22 cellular contexts compared by ENCODE assay signal in genomic region chr18:27331606-27332005, GRCh38.
DNase-seq lines count a peak whose midpoint lies in the region; ATAC-seq, FAIRE-seq and TF ChIP-seq lines count a peak whose summit lies in the region.
"Had no signal": no experiment of that assay in that cellular context is flagged by ENCODE, and none has a peak within 500 bp of the region (broad histone marks: within the 10 kb centered on the region; RNA-seq: fewer than 3 reads in every experiment).

No MANE protein-coding gene starts in this region.

- H3K56ac ChIP-seq in IMR-90 (ENCODE audit: extremely low read depth, insufficient read depth, low read length) (no peak overlapping the region), H1 (replicated peaks; ENCODE audit: insufficient read length, low read depth, low read length) (no peak overlapping the region)

- no peak overlapping the region for H4K8ac ChIP-seq in IMR-90 (ENCODE audit: low read depth in 2 of 2, low read length in 2 of 2)
- no peak overlapping the region for H4K8ac ChIP-seq in H1 (ENCODE audit: extremely low read depth, insufficient read depth, low read length)

- H2BK20ac ChIP-seq in IMR-90 (ENCODE audit: low read depth, low read length) = no peak overlapping the region
- no peak overlapping the region for H2BK20ac ChIP-seq in H1 (ENCODE audit: low read length)

- H2BK120ac ChIP-seq in IMR-90 (ENCODE audit: low read depth, low read length) (no peak overlapping the region), H1 (replicated peaks; ENCODE audit: low read depth, low read length) (no peak overlapping the region)

- no peaks in the 10 kb centered on the region for H3K79me2 ChIP-seq in H1 (ENCODE audit: control insufficient read depth in 1 of 2, insufficient read depth in 2 of 2, low read length in 2 of 2)

- H2AK5ac ChIP-seq in IMR-90 (ENCODE audit: low read depth, low read length) (no peak overlapping the region), H1 (ENCODE audit: low read depth, low read length) (no peak overlapping the region)

- H4K5ac ChIP-seq in IMR-90 (ENCODE audit: low read depth, low read length) = no peak overlapping the region
- no peak overlapping the region for H4K5ac ChIP-seq in H1 (ENCODE audit: insufficient read length, low read depth, low read length)

- no CpG with 5 or more reads among the region's 1 CpG for WGBS in IMR-90 (ENCODE audit: extremely low coverage in 2 of 2, insufficient read length in 1 of 2), 2 experiments
- WGBS in H1 (ENCODE audit: extremely low coverage in 1 of 2, insufficient coverage in 1 of 2, insufficient read length in 1 of 2, insufficient replicate concordance in 2 of 2, low coverage in 1 of 2, low lambda C conversion rate in 2 of 2, missing lambda C conversion rate in 1 of 2), 2 experiments = 80% methylated on average over 1 of the region's 1 CpG; no CpG with 5 or more reads in 1 of the 2 experiments

- in situ Hi-C loops in IMR-90 (cut with MboI; ENCODE audit: low sequenced_read_pairs) = no loop called here

- H3K23ac ChIP-seq in IMR-90 (ENCODE audit: low read depth, low read length) (no peak overlapping the region), H1 (ENCODE audit: insufficient read length) (no peak overlapping the region)

- H4K91ac ChIP-seq in IMR-90 (ENCODE audit: insufficient read depth, low read depth, low read length) (no peak overlapping the region), H1 (replicated peaks; ENCODE audit: insufficient read length, low read length) (no peak overlapping the region)

- H2AK9ac ChIP-seq in IMR-90 (replicated peaks; ENCODE audit: low read depth, low read length, poor library complexity) = no peak overlapping the region

- DNase-seq in D721Med (ENCODE audit: insufficient read length, low spot score) (no peak), IMR-90 (no peak), H1 (ENCODE audit: low read depth in 1 of 2, low spot score in 2 of 2) (no peak), kidney glomerular epithelial cell (lab: John Stamatoyannopoulos, UW) (no peak), DMS53 (lab: John Stamatoyannopoulos, UW) (no peak)
- DNase-seq: 8988T; ACHN; BE2C; C1 segment of cervical spinal cord; CD4-positive, alpha-beta memory T cell; CD4-positive, CD25-positive, alpha-beta regulatory T cell; CD8-positive, alpha-beta memory T cell; COR-L47; DMS79; DND-41; EL; GDM1 had no signal

- H3K4me1 ChIP-seq in IMR-90 (ENCODE audit: control insufficient read depth, insufficient read depth, low read length) (no peaks in the 10 kb centered on the region), H1 (replicated peaks in 1 of 4; ENCODE audit: control insufficient read depth in 3 of 4, insufficient read depth in 4 of 4, low read length in 3 of 4) (no peaks in the 10 kb centered on the region)
- H3K4me1 ChIP-seq: BE2C, BLaER1 had no signal

- H2AFZ ChIP-seq in IMR-90 (replicated peaks; ENCODE audit: low read length, poor library complexity) (no peak overlapping the region), H1 (ENCODE audit: low read length) (no peak overlapping the region)

- no peak overlapping the region for H2BK5ac ChIP-seq in IMR-90 (ENCODE audit: low read depth, low read length, poor library complexity, severe bottlenecking)
- H2BK5ac ChIP-seq in H1 (ENCODE audit: low read depth, low read length) = no peak overlapping the region

- H3K79me1 ChIP-seq in IMR-90 (ENCODE audit: low read depth in 1 of 2, low read length in 2 of 2) = no peaks in the 10 kb centered on the region
- H3K79me1 ChIP-seq in H1 (ENCODE audit: low read depth, low read length) = no peaks in the 10 kb centered on the region

- no TSS peak for BruUV-seq in IMR-90 (replicated peaks; lab: Mats Ljungman, UMichigan)

- intact Hi-C loops in IMR-90 (cut with micrococcal nuclease) = no loop called here

- H3K36me3 ChIP-seq in IMR-90 (ENCODE audit: control insufficient read depth, insufficient read depth, low read length) = no peaks in the 10 kb centered on the region
- no peaks in the 10 kb centered on the region for H3K36me3 ChIP-seq in H1 (ENCODE audit: control insufficient read depth in 2 of 4, insufficient read depth in 4 of 4, low read length in 3 of 4)
- H3K36me3 ChIP-seq: BE2C, BLaER1 had no signal

- no peak for TF ChIP-seq RAD21 in IMR-90 (IDR thresholded peaks at IDR 0.05; ENCODE audit: low read length)
- no peak for TF ChIP-seq RAD21 in H1 (IDR thresholded peaks at IDR 0.05 in 1 of 2, conservative IDR thresholded peaks at IDR 0.05 in 1 of 2; ENCODE audit: low read depth in 2 of 2, low read length in 2 of 2)

- no peak for TF ChIP-seq EP300 in H1 (IDR thresholded peaks at IDR 0.05; ENCODE audit: borderline replicate concordance in 1 of 2, low read depth in 2 of 2, low read length in 2 of 2)

- POLR2A ChIA-PET in IMR-90 (lab: Charles Lee; ENCODE audit: unreplicated experiment) (no interaction called here), H1 (lab: Charles Lee; ENCODE audit: partially characterized antibody) (no interaction called here)

- H3K4me3 ChIP-seq in IMR-90 (ENCODE audit: insufficient read depth, low read depth, low read length) (no peak overlapping the region), H1 (ENCODE audit: extremely low read depth in 1 of 4, insufficient read depth in 2 of 4, low read depth in 3 of 4, low read length in 4 of 4) (no peak overlapping the region)
- H3K4me3 ChIP-seq: BLaER1, GM12878 had no signal

- H3K18ac ChIP-seq in IMR-90 (ENCODE audit: low read depth, low read length) (no peak overlapping the region), H1 (ENCODE audit: extremely low read depth, low read length) (no peak overlapping the region)

- no peaks in the 10 kb centered on the region for H3K9me1 ChIP-seq in IMR-90 (ENCODE audit: insufficient read depth, low read length)

- H3K4me2 ChIP-seq in IMR-90 (ENCODE audit: low read depth, low read length) = no peak overlapping the region
- no peak overlapping the region for H3K4me2 ChIP-seq in H1 (ENCODE audit: insufficient read depth in 1 of 2, low read depth in 2 of 2, low read length in 2 of 2)
- H3K4me2 ChIP-seq: BLaER1 had no signal

- H3K14ac ChIP-seq in IMR-90 (replicated peaks; ENCODE audit: low read depth, low read length) (no peak overlapping the region), H1 (ENCODE audit: insufficient read length) (no peak overlapping the region)

- no peak for ATAC-seq in IMR-90 (ENCODE audit: low read depth)
- ATAC-seq: GM12878 had no signal

- CTCF ChIA-PET in IMR-90 (lab: Yijun Ruan, JAX) (interaction anchor here (0.6 kb wide), 1 partner anchor 146 kb away, joined by 3 read pairs; no protein-coding TSS in a partner anchor), H1 (lab: Charles Lee; ENCODE audit: partially characterized antibody) (no interaction called here)

- no peak overlapping the region for H2BK15ac ChIP-seq in IMR-90 (ENCODE audit: low read depth, low read length)
- no peak overlapping the region for H2BK15ac ChIP-seq in H1 (ENCODE audit: low read length)

- no peaks in the 10 kb centered on the region for H4K20me1 ChIP-seq in IMR-90 (ENCODE audit: insufficient read depth, low read length)
- H4K20me1 ChIP-seq in H1 (replicated peaks in 1 of 2; ENCODE audit: control insufficient read depth in 1 of 2, insufficient read depth in 2 of 2, low read length in 2 of 2) = no peaks in the 10 kb centered on the region
- H4K20me1 ChIP-seq: BLaER1 had no signal

- H3K9me3 ChIP-seq in IMR-90 (ENCODE audit: control insufficient read depth, insufficient read depth, low read length) (0 out of 2 replicates have a peak, but pooled peaks cover 2% of the 10 kb centered on the region), H1 (ENCODE audit: insufficient read depth in 2 of 2, low read depth in 1 of 2, low read length in 1 of 2) (no peaks in the 10 kb centered on the region)
- H3K9me3 ChIP-seq: BE2C, BLaER1 had no signal

- H3K23me2 ChIP-seq in H1 (ENCODE audit: low read depth, low read length) = no peaks in the 10 kb centered on the region

- H3K4ac ChIP-seq in IMR-90 (ENCODE audit: low read depth, low read length) (no peak overlapping the region), H1 (replicated peaks; ENCODE audit: insufficient read length, low read depth, low read length) (no peak overlapping the region)

- no peak overlapping the region for H2BK12ac ChIP-seq in H1 (ENCODE audit: low read depth, low read length)

- H3K9ac ChIP-seq in IMR-90 (ENCODE audit: low read depth, low read length) (no peak overlapping the region), H1 (replicated peaks in 1 of 4; ENCODE audit: extremely low read depth in 1 of 4, low read depth in 3 of 4, low read length in 3 of 4) (no peak overlapping the region)
- H3K9ac ChIP-seq: BLaER1 had no signal

- H3K27me3 ChIP-seq in IMR-90 (ENCODE audit: control insufficient read depth, insufficient read depth, low read length) (no peaks in the 10 kb centered on the region), H1 (replicated peaks in 1 of 4; ENCODE audit: control insufficient read depth in 3 of 4, extremely low read depth in 1 of 4, insufficient read depth in 3 of 4, low read length in 3 of 4) (no peaks in the 10 kb centered on the region)
- H3K27me3 ChIP-seq: BE2C, BLaER1 had no signal

- no peak overlapping the region for H3K27ac ChIP-seq in IMR-90 (ENCODE audit: insufficient read depth, low read length)
- H3K27ac ChIP-seq in H1 (ENCODE audit: low read depth, low read length) = no peak overlapping the region
- H3K27ac ChIP-seq: BLaER1 had no signal

- TF ChIP-seq POLR2A in IMR-90 (IDR thresholded peaks at IDR 0.05; ENCODE audit: low read depth, low read length) (no peak), H1 (IDR thresholded peaks at IDR 0.05; ENCODE audit: control extremely low read depth in 1 of 2, low read depth in 2 of 2, low read length in 2 of 2) (no peak)

- peak; percentile 90 for FAIRE-seq in D721Med (lab: Jason Lieb, UNC)
- no peak for FAIRE-seq in H1 (lab: Jason Lieb, UNC)
- FAIRE-seq: A204.1, GM12878, GM12892, GM18507 had no signal

- dilution Hi-C loops in IMR-90 (cut with HindIII; ENCODE audit: low sequenced_read_pairs, unreplicated experiment) = no loop called here

- TF ChIP-seq CTCF in D721Med (IDR thresholded peaks at IDR 0.05; ENCODE audit: insufficient read depth, missing control alignments) = no peak
- no peak for TF ChIP-seq CTCF in IMR-90 (conservative IDR thresholded peaks at IDR 0.05; ENCODE audit: low read depth, low read length)
- TF ChIP-seq CTCF in H1 (IDR thresholded peaks at IDR 0.05; ENCODE audit: control extremely low read depth in 1 of 3, insufficient read depth in 1 of 3, low read depth in 1 of 3, low read length in 3 of 3) = no peak

TF ChIP-seq in IMR-90, 13 proteins besides CTCF, POLR2A, EP300 and RAD21:
- TF ChIP-seq NFE2L2 (IDR thresholded peaks at IDR 0.05; ENCODE audit: low read depth, low read length) (no peak), RCOR1 (IDR thresholded peaks at IDR 0.05; ENCODE audit: insufficient replicate concordance, low read length) (no peak), CHD1 (IDR thresholded peaks at IDR 0.05; ENCODE audit: low read depth, low read length) (no peak), MAFK (IDR thresholded peaks at IDR 0.05; ENCODE audit: low read depth, low read length) (peak; percentile 77)

TF ChIP-seq in H1, 55 proteins besides CTCF, POLR2A, EP300 and RAD21:
- no peak for TF ChIP-seq RBBP5 (IDR thresholded peaks at IDR 0.05; ENCODE audit: borderline replicate concordance, low read depth, low read length)
- no peak for TF ChIP-seq CBX8 (IDR thresholded peaks at IDR 0.05; ENCODE audit: borderline replicate concordance, low read depth, low read length)
- TF ChIP-seq CHD2 (IDR thresholded peaks at IDR 0.05; ENCODE audit: low read length) = no peak
- TF ChIP-seq MAFK (IDR thresholded peaks at IDR 0.05; ENCODE audit: low read depth, low read length) = peak; percentile 28; the same call in 1 of the 2 replicates
